ENCODE assay signal across 9 cellular contexts in genomic region chr9:127566351-127567001, GRCh38. TPM values are rescaled to one million over a fixed set of nuclear protein-coding genes. Genes with fewer than 3 reads are reported as not detected.
A peak's percentile ranks its signal among the peaks of the same experiment; 100 is the strongest.
DNase-seq lines count a peak whose midpoint lies in the region; ATAC-seq and TF ChIP-seq lines count a peak whose summit lies in the region.
"Had no signal": no experiment of that assay in that cellular context is flagged by ENCODE, and none has a peak within 500 bp of the region (broad histone marks: within the 10 kb centered on the region; RNA-seq: fewer than 3 reads in every experiment).

No MANE protein-coding gene starts in this region.

- intact Hi-C loops in left cardiac atrium (cut with DNase I), result no loop called here
- intact Hi-C loops in uterus (cut with DNase I; ENCODE audit: low total_unique reads), result no loop called here

- H3K9me3 ChIP-seq in cardiac muscle cell (ENCODE audit: low read depth) (no peaks in the 10 kb centered on the region), duodenal mucosa (ENCODE audit: control insufficient read depth in 1 of 2, low read length in 2 of 2) (no peaks in the 10 kb centered on the region), mesodermal cell (ENCODE audit: control insufficient read depth, low read length) (no peaks in the 10 kb centered on the region), uterus (no peaks in the 10 kb centered on the region)

- H3K36me3 ChIP-seq in cardiac muscle cell, result no peaks in the 10 kb centered on the region
- H3K36me3 ChIP-seq in duodenal mucosa (ENCODE audit: control insufficient read depth in 1 of 2, insufficient read depth in 2 of 2, low read length in 2 of 2), result peaks cover 0 to 11% of the 10 kb centered on the region in 2 donors
- peaks cover 33% of the 10 kb centered on the region for H3K36me3 ChIP-seq in mesodermal cell (ENCODE audit: control insufficient read depth, insufficient read depth, low read length)
- H3K36me3 ChIP-seq in uterus, result no peaks in the 10 kb centered on the region

- no peak for DNase-seq in cardiac muscle cell (ENCODE audit: low read depth in 1 of 2, low spot score in 1 of 2)
- DNase-seq in left cardiac atrium, result no peak
- no peak for DNase-seq in uterus
- DNase-seq in cerebellum (ENCODE audit: low spot score), result no peak
- no peak for DNase-seq in HPDE6-E6E7 (ENCODE audit: extremely low spot score)
- DNase-seq: activated CD8-positive, alpha-beta memory T cell treated with anti-CD3 and anti-CD28 coated beads for 24 hours had no signal

- peak overlapping the region; percentile 81 to 92 for H3K9ac ChIP-seq in duodenal mucosa (ENCODE audit: low read depth in 1 of 2, low read length in 2 of 2)

- TF ChIP-seq POLR2A in uterus (IDR thresholded peaks at IDR 0.05), result no peak

- H3K27ac ChIP-seq in cardiac muscle cell (peak overlapping the region; percentile 90), duodenal mucosa (ENCODE audit: low read depth, low read length) (peak overlapping the region; percentile 86), mesodermal cell (ENCODE audit: low read depth, low read length, severe bottlenecking) (no peak overlapping the region), uterus (peak overlapping the region; percentile 85 to 88)

- TF ChIP-seq CTCF in cardiac muscle cell (IDR thresholded peaks at IDR 0.05; ENCODE audit: low read depth, low read length) (no peak), uterus (IDR thresholded peaks at IDR 0.05) (no peak)

- peaks cover 28% of the 10 kb centered on the region for H3K4me1 ChIP-seq in cardiac muscle cell (ENCODE audit: low read depth)
- peaks cover 43 to 50% of the 10 kb centered on the region in 2 donors for H3K4me1 ChIP-seq in duodenal mucosa (ENCODE audit: control insufficient read depth in 1 of 2, insufficient read depth in 2 of 2, low read length in 2 of 2)
- peaks cover 31% of the 10 kb centered on the region for H3K4me1 ChIP-seq in mesodermal cell (ENCODE audit: control insufficient read depth, insufficient read depth, low read length, poor library complexity, severe bottlenecking)
- H3K4me1 ChIP-seq in uterus, result peaks cover 5 to 9% of the 10 kb centered on the region in 2 donors

- no peaks in the 10 kb centered on the region for H3K27me3 ChIP-seq in cardiac muscle cell
- H3K27me3 ChIP-seq in duodenal mucosa (ENCODE audit: control insufficient read depth in 1 of 2, insufficient read depth in 2 of 2, low read length in 2 of 2), result no peaks in the 10 kb centered on the region
- no peaks in the 10 kb centered on the region for H3K27me3 ChIP-seq in uterus

- ATAC-seq in left cardiac atrium, result no peak
- no peak for ATAC-seq in HG02970 (IDR thresholded peaks at IDR 0.05; ENCODE audit: low FRiP score, unreplicated experiment)

- WGBS in mesodermal cell (ENCODE audit: insufficient coverage in 2 of 2), 2 experiments, result 83 to 91% methylated on average over 6 to 8 of the region's 11 CpGs

- peak overlapping the region; percentile 95 for H3K4me3 ChIP-seq in cardiac muscle cell
- peak overlapping the region; percentile 79 to 84 for H3K4me3 ChIP-seq in duodenal mucosa (ENCODE audit: low read depth in 1 of 2, low read length in 2 of 2)
- H3K4me3 ChIP-seq in mesodermal cell (ENCODE audit: extremely low read depth, insufficient read depth, low read length, poor library complexity, severe bottlenecking), result peak overlapping the region; percentile 84
- H3K4me3 ChIP-seq in uterus, result peak overlapping the region in 1 of 2 donors; percentile 89

RNA-seq across cellular contexts. Expression of gene STXBP1, which starts 45.6 kb away (rescaled TPM):
- total RNA-seq in cardiac muscle cell, result 19.8 and 95.5 TPM in 2 replicates
- polyA plus RNA-seq in cardiac muscle cell, result 26.0 and 27.0 TPM in 2 replicates
- total RNA-seq in left cardiac atrium, result 10 to 100 TPM; 40.4 to 41.5 TPM
- 42.9 TPM for polyA plus RNA-seq in mesodermal cell (2013, experiment 1 of 2)
- 38.1 TPM for polyA plus RNA-seq in mesodermal cell (2013, experiment 2 of 2)
- 100 to 1,000 TPM in 2 of 4 donors, 10 to 100 TPM in 2; 46.6 to 147 (median 99.5) TPM for total RNA-seq in uterus
- 96.1 TPM for total RNA-seq in cerebellum
